ENCODE assay signal across 11 cellular contexts in the genomic region with DNA sequence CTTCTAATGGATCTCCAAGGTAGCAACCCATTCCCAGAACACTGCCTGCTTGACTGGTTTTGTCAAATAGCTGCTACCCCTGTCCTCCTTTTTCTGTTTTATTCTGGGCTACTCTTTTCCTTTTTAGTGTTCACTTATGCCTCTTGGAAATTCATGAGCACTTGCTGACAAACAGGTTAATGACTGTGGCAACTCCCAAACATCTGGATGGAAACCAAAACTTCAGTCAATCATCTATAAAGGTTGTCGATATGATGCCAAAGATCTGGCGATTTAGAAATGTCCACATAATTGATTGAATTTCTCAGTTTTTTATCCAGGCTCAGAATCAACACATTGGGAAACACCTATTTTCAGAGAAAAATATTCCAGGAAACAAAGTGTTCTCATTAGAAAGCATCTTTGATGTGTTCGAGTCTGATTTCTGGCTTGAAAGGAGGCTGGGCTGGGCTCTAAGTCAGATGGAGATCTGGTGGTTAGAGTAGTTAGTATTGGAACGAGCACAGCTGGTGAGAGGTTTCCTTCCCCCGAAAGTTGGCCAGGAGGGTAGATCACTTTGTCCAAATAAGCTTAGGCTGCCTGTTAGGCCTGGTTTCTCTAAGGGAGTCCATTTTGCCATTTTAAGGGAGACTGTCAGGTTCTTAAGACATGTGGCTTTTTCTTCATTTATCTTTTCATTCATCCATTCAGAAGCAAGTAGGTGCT. TPM values are rescaled to one million over a fixed set of nuclear protein-coding genes. Genes with fewer than 3 reads are reported as not detected.
"Had no signal": no experiment of that assay in that cellular context is flagged by ENCODE, and none has a peak within 500 bp of the region (broad histone marks: within the 10 kb centered on the region; RNA-seq: fewer than 3 reads in every experiment).

No MANE protein-coding gene starts in this region.

- FAIRE-seq: K562 had no signal

- H3K36me3 ChIP-seq: HAP-1 had no signal

- H3K27ac ChIP-seq: HL-60 had no signal

- H3K4me1 ChIP-seq: HAP-1 had no signal

- H3K9me3 ChIP-seq: HAP-1 had no signal

- DNase-seq: GOT3, H7, HFFc6, IMR-90, KG1 had no signal

- H3K4me3 ChIP-seq: HAP-1, K562 had no signal

- ATAC-seq: HCT116, K562 had no signal

RNA-seq across cellular contexts. Expression of a gene that starts 17.8 kb away (rescaled TPM):
- total RNA-seq: H4, HFFc6, HT1080, IMR-90, K562 had no signal
- polyA plus RNA-seq: IMR-90, K562 had no signal
